ENCODE assay signal across 1 cellular context in genomic region chr17:74858672-74859438, GRCh38.
TF ChIP-seq lines count a peak whose summit lies in the region.

No MANE protein-coding gene starts in this region.

TF ChIP-seq in A549, 52 proteins besides CTCF, POLR2A, EP300 and RAD21 (continued from another document):
- TF ChIP-seq REST (IDR thresholded peaks at IDR 0.05), result no peak
- TF ChIP-seq EHMT2 (IDR thresholded peaks at IDR 0.05; ENCODE audit: low read depth), result no peak
- no peak for TF ChIP-seq GATA3 (IDR thresholded peaks at IDR 0.05; ENCODE audit: borderline replicate concordance)
- no peak for TF ChIP-seq MYC (IDR thresholded peaks at IDR 0.05; ENCODE audit: borderline replicate concordance, low read length)
- no peak for TF ChIP-seq USF2 (IDR thresholded peaks at IDR 0.05)
- no peak for TF ChIP-seq CEBPB (IDR thresholded peaks at IDR 0.05)
- TF ChIP-seq HOXB13 (CRISPR knock-in tag; IDR thresholded peaks at IDR 0.05; ENCODE audit: low read depth), result no peak
- TF ChIP-seq HEYL (CRISPR knock-in tag; IDR thresholded peaks at IDR 0.05), result no peak
- no peak for TF ChIP-seq HES2 (IDR thresholded peaks at IDR 0.05)
- no peak for TF ChIP-seq JUN (IDR thresholded peaks at IDR 0.05)
- no peak for TF ChIP-seq MAX (IDR thresholded peaks at IDR 0.05)
- no peak for TF ChIP-seq PBX3 (IDR thresholded peaks at IDR 0.05)
- no peak for TF ChIP-seq CHD4 (IDR thresholded peaks at IDR 0.05; ENCODE audit: borderline replicate concordance)
TF ChIP-seq in A549: peak in this region for 0.
